Comparison of ENCODE assay signal across 1 cellular context in genomic region chr3:193592841-193593665, GRCh38.
TF ChIP-seq lines count a peak whose summit lies in the region.

OPA1 (plus strand) TSS chr3:193593208; CDS start chr3:193593378, 170 bp downstream.

TF ChIP-seq in HepG2, 621 proteins besides CTCF, POLR2A, EP300 and RAD21 (continued from another document and continues in another):
- TF ChIP-seq PAXIP1 (CRISPR knock-in tag; conservative IDR thresholded peaks at IDR 0.05) (peak; percentile 71), ZNF687 (CRISPR knock-in tag; IDR thresholded peaks at IDR 0.05) (peak; percentile 96), ZNF264 (CRISPR knock-in tag; IDR thresholded peaks at IDR 0.05) (peak; percentile 93), CSRNP1 (CRISPR knock-in tag; IDR thresholded peaks at IDR 0.05) (peak; percentile 87), ZNF678 (CRISPR knock-in tag; IDR thresholded peaks at IDR 0.05) (no peak), ZNF546 (CRISPR knock-in tag; conservative IDR thresholded peaks at IDR 0.05) (0 out of 2 replicates have a peak, but pooled peaks have one; percentile 51), SMAD9 (CRISPR knock-in tag; IDR thresholded peaks at IDR 0.05) (no peak), ZNF274 (CRISPR knock-in tag; IDR thresholded peaks at IDR 0.05) (peak; percentile 65), MYC (CRISPR knock-in tag; IDR thresholded peaks at IDR 0.05; ENCODE audit: borderline replicate concordance) (peak; percentile 98), ZNF772 (CRISPR knock-in tag; IDR thresholded peaks at IDR 0.05) (peak; percentile 75; the same call in 1 of the 2 replicates), MAFK (conservative IDR thresholded peaks at IDR 0.05 in 1 of 2, IDR thresholded peaks at IDR 0.05 in 1 of 2; ENCODE audit: low read length in 2 of 2) (no peak), ZNF501 (CRISPR knock-in tag; IDR thresholded peaks at IDR 0.05) (peak; percentile 89), ZNF567 (CRISPR knock-in tag; IDR thresholded peaks at IDR 0.05; ENCODE audit: borderline replicate concordance) (peak; percentile 73; the same call in 1 of the 2 replicates), HIVEP1 (CRISPR knock-in tag; IDR thresholded peaks at IDR 0.05) (peak; percentile 89), NFE2L1 (CRISPR knock-in tag; IDR thresholded peaks at IDR 0.05; ENCODE audit: borderline replicate concordance) (no peak), NCOA1 (CRISPR knock-in tag; IDR thresholded peaks at IDR 0.05) (peak; percentile 81; the same call in 1 of the 2 replicates), ZBTB2 (CRISPR knock-in tag; IDR thresholded peaks at IDR 0.05; ENCODE audit: low read depth) (peak; percentile 97), NRL (CRISPR knock-in tag; IDR thresholded peaks at IDR 0.05; ENCODE audit: borderline replicate concordance) (peak; percentile 93), MXD4 (CRISPR knock-in tag; IDR thresholded peaks at IDR 0.05) (peak; percentile 93), CENPX (CRISPR knock-in tag; IDR thresholded peaks at IDR 0.05) (no peak), ARID2 (CRISPR knock-in tag; IDR thresholded peaks at IDR 0.05; ENCODE audit: borderline replicate concordance) (no peak; the same call in 1 of the 2 replicates), TOE1 (CRISPR knock-in tag; IDR thresholded peaks at IDR 0.05) (peak; percentile 89; the same call in 1 of the 2 replicates), CENPBD1 (CRISPR knock-in tag; IDR thresholded peaks at IDR 0.05; ENCODE audit: borderline replicate concordance, low read depth) (0 out of 2 replicates have a peak, but pooled peaks have one; percentile 68), ZIK1 (CRISPR knock-in tag; IDR thresholded peaks at IDR 0.05; ENCODE audit: borderline replicate concordance, low read depth) (peak; percentile 94), ZHX2 (IDR thresholded peaks at IDR 0.05; ENCODE audit: low read depth) (peak; percentile 89), ZHX2 (CRISPR knock-in tag; IDR thresholded peaks at IDR 0.05; ENCODE audit: borderline replicate concordance) (peak; percentile 63; the same call in 1 of the 2 replicates), ELF4 (CRISPR knock-in tag; IDR thresholded peaks at IDR 0.05; ENCODE audit: borderline replicate concordance) (no peak; the same call in 1 of the 2 replicates), HOXD1 (CRISPR knock-in tag; IDR thresholded peaks at IDR 0.05) (peak; percentile 88; the same call in 1 of the 2 replicates), HNF1B (CRISPR knock-in tag; IDR thresholded peaks at IDR 0.05) (peak; percentile 81), ZNF280D (CRISPR knock-in tag; IDR thresholded peaks at IDR 0.05) (peak; percentile 97), ZNF333 (CRISPR knock-in tag; IDR thresholded peaks at IDR 0.05; ENCODE audit: borderline replicate concordance) (no peak), TEAD2 (CRISPR knock-in tag; IDR thresholded peaks at IDR 0.05) (no peak), TBX3 (IDR thresholded peaks at IDR 0.05; ENCODE audit: borderline replicate concordance) (no peak), RFX1 (IDR thresholded peaks at IDR 0.05) (no peak), ZNF576 (CRISPR knock-in tag; IDR thresholded peaks at IDR 0.05) (no peak)
